ENCODE assay signal across 8 cellular contexts in the genomic region with DNA sequence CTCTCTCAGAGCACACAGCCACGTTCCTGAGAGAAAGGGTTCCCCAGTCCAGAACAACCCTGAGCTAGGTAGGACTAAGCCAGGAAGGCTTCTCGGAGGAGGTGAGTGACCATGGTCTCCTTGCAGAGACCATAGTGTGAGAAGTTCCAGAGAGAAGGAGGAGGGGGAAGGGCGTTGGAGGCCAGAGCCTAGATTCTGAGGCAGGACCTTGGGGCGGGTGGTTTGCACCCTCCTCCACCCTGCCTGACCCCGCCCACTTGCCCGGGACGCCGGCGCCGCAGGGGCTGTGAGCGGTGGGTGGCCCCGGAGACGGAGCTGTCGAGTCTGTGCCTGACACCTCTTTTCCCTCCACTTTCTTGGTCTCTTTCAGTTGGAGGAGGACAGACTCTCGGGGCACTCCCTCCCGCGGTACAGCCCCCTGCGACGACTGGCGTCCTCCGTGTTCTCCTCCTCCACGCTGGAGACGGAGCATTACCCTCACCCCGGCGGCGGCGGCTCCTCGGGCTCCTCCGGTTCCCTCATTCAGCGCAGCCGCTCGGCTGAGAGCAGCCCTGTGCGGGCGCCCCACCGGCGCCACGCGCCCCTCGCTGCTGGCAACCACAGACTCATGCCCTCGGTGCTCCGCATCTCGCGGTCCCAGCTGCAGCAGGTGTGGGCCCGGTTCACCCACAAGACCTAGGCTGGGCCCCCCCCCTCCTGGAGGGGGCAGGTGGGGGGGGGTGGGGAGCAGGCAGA. TPM values are rescaled to one million over a fixed set of nuclear protein-coding genes. Genes with fewer than 3 reads are reported as not detected.
DNase-seq lines count a peak whose midpoint lies in the region; ATAC-seq lines count a peak whose summit lies in the region.

No MANE protein-coding gene starts in this region.

- peaks cover 0 to 19% of the 10 kb centered on the region in 2 donors for H3K27me3 Mint-ChIP-seq in natural killer cell treated with Interleukin-12 subunit alpha and Interleukin-12 subunit beta and Interleukin-15 and Interleukin-18, amount 100 ng/mL, for 72 hours

- H3K9me3 Mint-ChIP-seq in natural killer cell treated with Interleukin-12 subunit alpha and Interleukin-12 subunit beta and Interleukin-15 and Interleukin-18, amount 100 ng/mL, for 72 hours = no peaks in the 10 kb centered on the region

- peaks cover 6 to 16% of the 10 kb centered on the region in 2 donors for H3K4me1 Mint-ChIP-seq in natural killer cell treated with Interleukin-12 subunit alpha and Interleukin-12 subunit beta and Interleukin-15 and Interleukin-18, amount 100 ng/mL, for 72 hours (ENCODE audit: low read depth in 2 of 2)

- no peaks in the 10 kb centered on the region for H3K36me3 Mint-ChIP-seq in natural killer cell treated with Interleukin-12 subunit alpha and Interleukin-12 subunit beta and Interleukin-15 and Interleukin-18, amount 100 ng/mL, for 72 hours

- H3K4me3 Mint-ChIP-seq in natural killer cell treated with Interleukin-12 subunit alpha and Interleukin-12 subunit beta and Interleukin-15 and Interleukin-18, amount 100 ng/mL, for 72 hours = peak overlapping the region; percentile 70

- peak; percentile 63 to 66 for ATAC-seq in natural killer cell treated with Interleukin-12 subunit alpha and Interleukin-12 subunit beta and Interleukin-15 and Interleukin-18, amount 100 ng/mL, for 72 hours
- ATAC-seq in HG03039 (IDR thresholded peaks at IDR 0.05; ENCODE audit: unreplicated experiment) = no peak
- ATAC-seq in HG03469 (IDR thresholded peaks at IDR 0.05; ENCODE audit: unreplicated experiment) = no peak

- no peak overlapping the region for H3K27ac Mint-ChIP-seq in natural killer cell treated with Interleukin-12 subunit alpha and Interleukin-12 subunit beta and Interleukin-15 and Interleukin-18, amount 100 ng/mL, for 72 hours

- DNase-seq in ELR (ENCODE audit: low read depth) (peak; percentile 18), T-helper 9 cell (no peak), kidney glomerular epithelial cell (lab: John Stamatoyannopoulos, UW) (no peak)
- peak; percentile 52 for DNase-seq in activated CD4-positive, CD25-positive, alpha-beta regulatory T cell treated with anti-CD3 and anti-CD28 coated beads, Interleukin-2, amount 50 U/mL, for 72 hours
- DNase-seq in effector CD8-positive, alpha-beta T cell (lab: John Stamatoyannopoulos, UW) = peak; percentile 20
- DNase-seq in natural killer cell treated with Interleukin-12 subunit alpha and Interleukin-12 subunit beta and Interleukin-15 and Interleukin-18, amount 100 ng/mL, for 72 hours (ENCODE audit: low spot score) = peak; percentile 60

RNA-seq across cellular contexts. Expression of gene TTBK1, which starts 26.2 kb away (rescaled TPM):
- under 1 TPM; 0.75 to 0.81 TPM for total RNA-seq in natural killer cell treated with Interleukin-12 subunit alpha and Interleukin-12 subunit beta and Interleukin-15 and Interleukin-18, amount 100 ng/mL, for 72 hours

RNA-seq across cellular contexts. Expression of gene SLC22A7, which starts 28.6 kb away (rescaled TPM):
- not detected for total RNA-seq in natural killer cell treated with Interleukin-12 subunit alpha and Interleukin-12 subunit beta and Interleukin-15 and Interleukin-18, amount 100 ng/mL, for 72 hours

RNA-seq across cellular contexts. Expression of gene CRIP3, which starts 39.2 kb away (rescaled TPM):
- 1 to 10 TPM in 1 of 2 donors, not detected in 1; 2.0 TPM for total RNA-seq in natural killer cell treated with Interleukin-12 subunit alpha and Interleukin-12 subunit beta and Interleukin-15 and Interleukin-18, amount 100 ng/mL, for 72 hours

RNA-seq across cellular contexts. Expression of gene DNPH1, which starts 40.2 kb away (rescaled TPM):
- 10 to 100 TPM; 15.0 to 32.5 TPM for total RNA-seq in natural killer cell treated with Interleukin-12 subunit alpha and Interleukin-12 subunit beta and Interleukin-15 and Interleukin-18, amount 100 ng/mL, for 72 hours

Comparison
In these comparisons a context has a peak if more than half of its experiments do, and no peak if none do; other contexts are left out.
1. DNase-seq: peak in ELR (single experiment), activated CD4-positive, CD25-positive, alpha-beta regulatory T cell treated with anti-CD3 and anti-CD28 coated beads, Interleukin-2, amount 50 U/mL, for 72 hours (single experiment), effector CD8-positive, alpha-beta T cell (single experiment) and natural killer cell treated with Interleukin-12 subunit alpha and Interleukin-12 subunit beta and Interleukin-15 and Interleukin-18, amount 100 ng/mL, for 72 hours (single experiment); none in T-helper 9 cell (single experiment) and kidney glomerular epithelial cell (single experiment).
2. ATAC-seq: peak in natural killer cell treated with Interleukin-12 subunit alpha and Interleukin-12 subunit beta and Interleukin-15 and Interleukin-18, amount 100 ng/mL, for 72 hours (2 of 2); none in HG03039 (single experiment) and HG03469 (single experiment).